ENCODE assay signal across 9 cellular contexts in the genomic region with DNA sequence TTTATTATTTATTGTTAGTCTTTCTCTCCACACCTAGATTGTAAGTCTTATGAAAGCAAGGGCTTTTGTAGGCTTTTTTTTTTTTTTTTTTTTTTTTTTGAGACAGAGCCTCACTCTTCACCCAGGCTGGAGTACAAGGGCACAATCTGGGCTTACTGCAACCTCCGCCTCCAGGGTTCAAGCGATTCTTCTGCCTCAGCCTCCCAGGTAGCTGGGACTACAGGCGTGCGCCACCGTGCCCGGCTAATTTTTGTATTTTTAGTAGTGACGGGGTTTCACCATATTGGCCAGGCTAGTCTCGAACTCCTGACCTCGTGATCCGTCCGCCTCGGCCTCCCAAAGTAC. TPM values are rescaled to one million over a fixed set of nuclear protein-coding genes. Genes with fewer than 3 reads are reported as not detected.
DNase-seq lines count a peak whose midpoint lies in the region; ATAC-seq and TF ChIP-seq lines count a peak whose summit lies in the region.
"Not testable (repeated sequence)": the region's sequence is repeated elsewhere in the genome, so short reads cannot be mapped to it uniquely, and the experiment has no call there.
"Had no signal": no experiment of that assay in that cellular context is flagged by ENCODE, and none has a peak within 500 bp of the region (broad histone marks: within the 10 kb centered on the region; RNA-seq: fewer than 3 reads in every experiment).

No MANE protein-coding gene starts in this region.

- H3K27me3 Mint-ChIP-seq in activated CD8-positive, alpha-beta T cell treated with anti-CD3 and anti-CD28 coated beads for 36 hours; MCF 10A (ENCODE audit: insufficient read depth, unreplicated experiment); mesothelial cell of epicardium (ENCODE audit: low read depth): not testable (repeated sequence)

- H3K9me2 ChIP-seq in DOHH2 (replicated peaks; ENCODE audit: control insufficient read depth, low read length): not testable (repeated sequence)

- H3K9ac ChIP-seq in OCI-LY3 (ENCODE audit: low read length): not testable (repeated sequence)

- H3K4me1 Mint-ChIP-seq in activated CD8-positive, alpha-beta T cell treated with anti-CD3 and anti-CD28 coated beads for 36 hours (ENCODE audit: low read depth): peaks cover 12% of the 10 kb centered on the region
- H3K4me1 Mint-ChIP-seq in MCF 10A (ENCODE audit: insufficient read depth, unreplicated experiment); mesothelial cell of epicardium: not testable (repeated sequence)

- H3K36me3 ChIP-seq in DOHH2 (ENCODE audit: control insufficient read depth, low read length); OCI-LY3 (replicated peaks; ENCODE audit: low read depth, low read length); vagina: not testable (repeated sequence)

- peak overlapping the region; percentile 72 for H3K4me3 Mint-ChIP-seq in activated CD8-positive, alpha-beta T cell treated with anti-CD3 and anti-CD28 coated beads for 36 hours
- H3K4me3 Mint-ChIP-seq in MCF 10A (ENCODE audit: unreplicated experiment) (peak overlapping the region; percentile 69), mesothelial cell of epicardium (peak overlapping the region; percentile 51)

- H3K4me2 ChIP-seq in DOHH2 (ENCODE audit: low read length) (peak overlapping the region; percentile 84), OCI-LY3 (ENCODE audit: low read length) (peak overlapping the region; percentile 71)

- not testable (repeated sequence) for TF ChIP-seq POLR2A in vagina (IDR thresholded peaks at IDR 0.05)

- H3K27me3 ChIP-seq in DOHH2 (ENCODE audit: control insufficient read depth, low read length); OCI-LY3 (ENCODE audit: low read depth, low read length); vagina: not testable (repeated sequence)

- H2AFZ ChIP-seq in OCI-LY3 (ENCODE audit: low read depth, low read length): not testable (repeated sequence)

- H3F3A ChIP-seq in DOHH2 (ENCODE audit: control insufficient read depth, insufficient read depth): peaks cover 22% of the 10 kb centered on the region

- not testable (repeated sequence) for DNase-seq in activated CD8-positive, alpha-beta T cell treated with anti-CD3 and anti-CD28 coated beads for 36 hours; MCF 10A (ENCODE audit: unreplicated experiment); fibroblast of pulmonary artery (ENCODE audit: low read depth); mesothelial cell of epicardium (ENCODE audit: low spot score in 2 of 2, unreplicated experiment in 2 of 2); retinal pigment epithelial cell (ENCODE audit: low read depth); vagina (ENCODE audit: extremely low spot score in 2 of 2)

- H3K27ac ChIP-seq in DOHH2 (ENCODE audit: low read depth, low read length); OCI-LY3 (ENCODE audit: low read length): not testable (repeated sequence)
- peak overlapping the region; percentile 50 for H3K27ac ChIP-seq in vagina

- peak overlapping the region; percentile 88 for H3K4me3 ChIP-seq in DOHH2 (ENCODE audit: low read length)
- peak overlapping the region; percentile 81 for H3K4me3 ChIP-seq in OCI-LY3 (ENCODE audit: low read length)
- H3K4me3 ChIP-seq in fibroblast of pulmonary artery (replicated peaks; ENCODE audit: low read depth, low read length): peak overlapping the region; percentile 87
- peak overlapping the region; percentile 79 for H3K4me3 ChIP-seq in retinal pigment epithelial cell (ENCODE audit: low read length)
- peak overlapping the region; percentile 59 to 78 for H3K4me3 ChIP-seq in vagina

- not testable (repeated sequence) for BruUV-seq in MCF 10A (replicated peaks; lab: Mats Ljungman, UMichigan)

- TF ChIP-seq CTCF in DOHH2 (IDR thresholded peaks at IDR 0.05; ENCODE audit: low read depth, low read length, poor library complexity, severe bottlenecking); OCI-LY3 (IDR thresholded peaks at IDR 0.05; ENCODE audit: low read depth, low read length); activated CD8-positive, alpha-beta T cell treated with anti-CD3 and anti-CD28 coated beads for 36 hours (IDR thresholded peaks at IDR 0.05); MCF 10A (IDR thresholded peaks at IDR 0.05; ENCODE audit: unreplicated experiment); fibroblast of pulmonary artery (IDR thresholded peaks at IDR 0.05; ENCODE audit: low read length, missing control alignments); mesothelial cell of epicardium (IDR thresholded peaks at IDR 0.05; ENCODE audit: unreplicated experiment); retinal pigment epithelial cell (conservative IDR thresholded peaks at IDR 0.05; ENCODE audit: low read depth, low read length); vagina (IDR thresholded peaks at IDR 0.05): not testable (repeated sequence)

- POLR2A ChIA-PET in activated CD8-positive, alpha-beta T cell treated with anti-CD3 and anti-CD28 coated beads for 36 hours (lab: Charles Lee): interaction anchor here (0.5 kb wide), 1 partner anchor 13 kb away, joined by 3 read pairs; no protein-coding TSS in a partner anchor
- POLR2A ChIA-PET in MCF 10A (lab: Yijun Ruan, JAX): interaction anchor here (0.6 kb wide), 1 partner anchor 134 kb away, joined by 5 read pairs; no protein-coding TSS in a partner anchor

- not testable (repeated sequence) for H4K20me1 ChIP-seq in DOHH2 (ENCODE audit: control insufficient read depth, insufficient read depth, low read depth, low read length); OCI-LY3 (ENCODE audit: insufficient read depth, low read length)

- ATAC-seq in activated CD8-positive, alpha-beta T cell treated with anti-CD3 and anti-CD28 coated beads for 36 hours: not testable (repeated sequence)

- H3K36me3 Mint-ChIP-seq in activated CD8-positive, alpha-beta T cell treated with anti-CD3 and anti-CD28 coated beads for 36 hours (ENCODE audit: low read depth); MCF 10A (ENCODE audit: insufficient read depth, unreplicated experiment); mesothelial cell of epicardium: not testable (repeated sequence)

- peaks cover 41% of the 10 kb centered on the region for H3K4me1 ChIP-seq in DOHH2 (ENCODE audit: control insufficient read depth, low read length)
- H3K4me1 ChIP-seq in OCI-LY3 (ENCODE audit: low read length); vagina: not testable (repeated sequence)

- not testable (repeated sequence) for H3K27ac Mint-ChIP-seq in activated CD8-positive, alpha-beta T cell treated with anti-CD3 and anti-CD28 coated beads for 36 hours; MCF 10A (ENCODE audit: low read depth, unreplicated experiment); mesothelial cell of epicardium

- intact Hi-C loops in activated CD8-positive, alpha-beta T cell treated with anti-CD3 and anti-CD28 coated beads for 36 hours (cut with micrococcal nuclease): loop anchor here (10.0 kb wide), 1 partner anchor 61 kb away; no protein-coding TSS in a partner anchor
- intact Hi-C loops in MCF 10A (cut with micrococcal nuclease) (loop anchor here (1.0 to 2.0 kb wide), 2 partner anchors 29 to 61 kb away; no protein-coding TSS in a partner anchor), vagina (cut with DNase I) (loop anchor here (10.0 kb wide), 1 partner anchor 61 kb away; no protein-coding TSS in a partner anchor)

- H3K79me2 ChIP-seq in DOHH2 (ENCODE audit: control insufficient read depth, low read length): peaks cover 32% of the 10 kb centered on the region
- H3K79me2 ChIP-seq in OCI-LY3 (ENCODE audit: low read length): not testable (repeated sequence)

- H3K9me3 ChIP-seq in DOHH2 (ENCODE audit: control insufficient read depth, insufficient read depth, low read length); OCI-LY3 (ENCODE audit: insufficient read depth, low read length); vagina: not testable (repeated sequence)

- H3K9me3 Mint-ChIP-seq in activated CD8-positive, alpha-beta T cell treated with anti-CD3 and anti-CD28 coated beads for 36 hours; MCF 10A (ENCODE audit: unreplicated experiment); mesothelial cell of epicardium: not testable (repeated sequence)

- CTCF ChIA-PET in activated CD8-positive, alpha-beta T cell treated with anti-CD3 and anti-CD28 coated beads for 36 hours (lab: Charles Lee): interaction anchor here (1.0 to 3.7 kb wide), 7 partner anchors 12 to 112 kb away, joined by 4 to 16 read pairs (median 5); no protein-coding TSS in a partner anchor
- CTCF ChIA-PET in MCF 10A (lab: Yijun Ruan, JAX): interaction anchor here (0.6 to 1.1 kb wide), 4 partner anchors 24 to 69 kb away, joined by 3 to 4 read pairs (median 3); no protein-coding TSS in a partner anchor

RNA-seq across cellular contexts. Expression of a gene that starts 0.5 kb away (rescaled TPM):
- total RNA-seq in activated CD8-positive, alpha-beta T cell treated with anti-CD3 and anti-CD28 coated beads for 36 hours: 1 to 10 TPM; 3.0 TPM
- 6.0 and 7.0 TPM in 2 replicates for total RNA-seq in MCF 10A (2022)
- total RNA-seq in mesothelial cell of epicardium: 0.69 to 0.97 TPM (median 0.77 TPM) in 3 replicates
- 10.6 TPM for total RNA-seq in vagina

RNA-seq across cellular contexts. Expression of a gene that starts 22.6 kb away (rescaled TPM):
- 10 to 100 TPM; 43.6 to 46.9 TPM for total RNA-seq in activated CD8-positive, alpha-beta T cell treated with anti-CD3 and anti-CD28 coated beads for 36 hours
- total RNA-seq in MCF 10A (2022) (50.9 and 54.6 TPM in 2 replicates), mesothelial cell of epicardium (71.2 to 73.7 TPM (median 72.9 TPM) in 3 replicates), vagina (48.4 TPM)

RNA-seq across cellular contexts. Expression of a gene that starts 48.7 kb away (rescaled TPM):
- 100 to 1,000 TPM; 107 to 108 TPM for total RNA-seq in activated CD8-positive, alpha-beta T cell treated with anti-CD3 and anti-CD28 coated beads for 36 hours
- total RNA-seq in MCF 10A (2022) (78.5 and 82.5 TPM in 2 replicates), mesothelial cell of epicardium (120 to 126 TPM (median 121 TPM) in 3 replicates), vagina (94.5 TPM)

RNA-seq across cellular contexts. Expression of a gene that starts 56.1 kb away (rescaled TPM):
- total RNA-seq in activated CD8-positive, alpha-beta T cell treated with anti-CD3 and anti-CD28 coated beads for 36 hours: not detected
- not detected in 2 replicates for total RNA-seq in MCF 10A (2022)
- not detected in 3 replicates for total RNA-seq in mesothelial cell of epicardium
- total RNA-seq in vagina: not detected
- total RNA-seq: foreskin keratinocyte had no signal
